13 cellular contexts compared by ENCODE assay signal in genomic region chr1:178513278-178513983, GRCh38. TPM values are rescaled to one million over a fixed set of nuclear protein-coding genes. Genes with fewer than 3 reads are reported as not detected.
A peak's percentile ranks its signal among the peaks of the same experiment; 100 is the strongest.
DNase-seq lines count a peak whose midpoint lies in the region; ATAC-seq and TF ChIP-seq lines count a peak whose summit lies in the region.
"Had no signal": no experiment of that assay in that cellular context is flagged by ENCODE, and none has a peak within 500 bp of the region (broad histone marks: within the 10 kb centered on the region; RNA-seq: fewer than 3 reads in every experiment).

No MANE protein-coding gene starts in this region.

- no peak for DNase-seq in foreskin keratinocyte
- no peak for DNase-seq in retinal pigment epithelial cell (ENCODE audit: low read depth)
- no peak for DNase-seq in cortex of kidney (lab: John Stamatoyannopoulos, UW)
- DNase-seq: DMS79 treated with DMSO at 0.1 percent for 48 hours, natural killer cell had no signal

- TF ChIP-seq CTCF in GM12872 (IDR thresholded peaks at IDR 0.05; ENCODE audit: insufficient read depth, low read depth, low read length) (0 out of 3 replicates have a peak, but pooled peaks have one; percentile 3), VCaP (conservative IDR thresholded peaks at IDR 0.05) (no peak), foreskin keratinocyte (conservative IDR thresholded peaks at IDR 0.05) (peak; percentile 44), retinal pigment epithelial cell (conservative IDR thresholded peaks at IDR 0.05; ENCODE audit: low read depth, low read length) (peak; percentile 21)

- H3K27me3 ChIP-seq in foreskin keratinocyte = no peaks in the 10 kb centered on the region
- H3K27me3 ChIP-seq: adrenal gland had no signal

- ATAC-seq in foreskin keratinocyte (peak; percentile 31), HG03354 (IDR thresholded peaks at IDR 0.05; ENCODE audit: poor library complexity, severe bottlenecking, unreplicated experiment) (no peak), HG03045 (IDR thresholded peaks at IDR 0.05; ENCODE audit: unreplicated experiment) (no peak), GM21390 (IDR thresholded peaks at IDR 0.05; ENCODE audit: unreplicated experiment) (no peak)
- ATAC-seq: natural killer cell had no signal

- H3K4me1 ChIP-seq in foreskin keratinocyte = peaks cover under 1% of the 10 kb centered on the region
- H3K4me1 ChIP-seq: adrenal gland had no signal

- peak overlapping the region; percentile 36 for H3K27ac ChIP-seq in VCaP
- H3K27ac ChIP-seq in foreskin keratinocyte = no peak overlapping the region
- H3K27ac ChIP-seq: adrenal gland had no signal

- no peak overlapping the region for H3K4me3 ChIP-seq in retinal pigment epithelial cell (ENCODE audit: low read length)
- H3K4me3 ChIP-seq: adrenal gland had no signal

RNA-seq across cellular contexts. Expression of gene TEX35, which starts 0.5 kb away (rescaled TPM):
- total RNA-seq in foreskin keratinocyte = not detected in 2 replicates
- polyA plus RNA-seq in foreskin keratinocyte = not detected in 2 replicates
- total RNA-seq: adrenal gland; HT-29; natural killer cell; T-helper 2 cell treated with Interferon-gamma antibody and Interleukin-4, amounts not matched to agents 100 ng/mL and 5 ng/mL, for 36 hours had no signal
- polyA plus RNA-seq: adrenal gland had no signal

RNA-seq across cellular contexts. Expression of gene CLEC20A, which starts 16.7 kb away (rescaled TPM):
- total RNA-seq in foreskin keratinocyte = not detected in 2 replicates
- not detected in 2 replicates for polyA plus RNA-seq in foreskin keratinocyte
- total RNA-seq: adrenal gland; HT-29; natural killer cell; T-helper 2 cell treated with Interferon-gamma antibody and Interleukin-4, amounts not matched to agents 100 ng/mL and 5 ng/mL, for 36 hours had no signal
- polyA plus RNA-seq: adrenal gland had no signal
